ENCODE assay signal across 15 cellular contexts in the genomic region with DNA sequence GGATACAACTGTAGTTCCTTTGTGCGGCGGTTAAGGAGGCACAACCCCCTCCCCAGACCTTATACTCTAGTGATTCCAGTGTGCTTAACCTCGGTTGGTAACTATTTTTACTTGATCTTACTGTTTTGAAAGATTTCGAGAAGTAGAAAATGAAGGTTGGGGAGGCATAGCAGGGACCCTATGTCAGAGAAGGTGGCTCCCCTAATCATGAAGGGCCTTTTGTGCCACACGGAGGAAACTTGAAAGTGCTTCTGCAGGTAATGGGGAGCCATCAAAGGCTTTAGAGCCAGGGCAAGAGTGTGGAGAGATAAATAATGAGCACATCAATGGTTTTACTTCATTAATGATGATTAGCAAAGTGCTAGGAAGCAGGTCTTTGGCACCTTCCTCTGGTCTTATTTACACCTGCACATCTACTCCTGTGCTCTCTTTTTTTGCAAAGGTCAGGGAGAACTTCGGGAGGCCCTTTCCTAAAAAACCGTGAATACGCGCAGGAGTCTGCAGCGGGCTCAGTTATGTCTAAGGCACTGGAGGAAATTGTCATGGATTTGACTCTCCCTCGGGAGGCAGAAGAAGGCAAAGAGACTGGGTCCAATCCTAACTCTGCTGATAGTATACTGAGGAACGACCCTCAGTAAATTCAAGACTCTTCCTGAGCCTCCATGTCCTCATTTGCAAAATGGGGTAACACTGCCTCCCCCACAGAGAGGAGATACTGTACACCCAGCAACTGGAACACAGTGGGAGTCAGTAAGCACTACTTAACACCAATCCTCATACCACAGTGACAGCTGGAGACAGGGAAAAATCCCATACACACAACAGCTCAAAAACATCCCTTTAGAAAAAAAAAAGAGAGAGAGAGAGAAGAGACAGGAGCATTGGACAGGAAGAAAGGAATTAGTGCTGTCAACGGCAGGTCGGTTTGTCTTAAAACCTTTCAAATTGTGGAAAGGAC.
"Had no signal": no experiment of that assay in that cellular context is flagged by ENCODE, and none has a peak within 500 bp of the region (broad histone marks: within the 10 kb centered on the region; RNA-seq: fewer than 3 reads in every experiment).

No MANE protein-coding gene starts in this region.

- H2AFZ ChIP-seq: parathyroid adenoma had no signal

- H3K27me3 Mint-ChIP-seq: brain had no signal

- H3K27ac ChIP-seq: adrenal gland, foreskin keratinocyte, parathyroid adenoma had no signal

- H3K36me3 Mint-ChIP-seq: activated naive CD4-positive, alpha-beta T cell treated with anti-CD3 and anti-CD28 coated beads, Interleukin-2, amount 10 ng/mL, durations not matched to agents 7 days and 5 days; brain; stimulated activated naive B cell treated with anti-CD40 and anti-IgM and Interleukin-4, amounts not matched to agents 10 μg/mL and 1 μg/mL and 100 μg/mL, for 72 hours; WTC11 had no signal

- H3K4me3 Mint-ChIP-seq: activated naive CD4-positive, alpha-beta T cell treated with anti-CD3 and anti-CD28 coated beads, Interleukin-2, amount 10 ng/mL, durations not matched to agents 7 days and 5 days; stimulated activated naive B cell treated with anti-CD40 and anti-IgM and Interleukin-4, amounts not matched to agents 10 μg/mL and 1 μg/mL and 100 μg/mL, for 72 hours; T-helper 1 cell treated with Interleukin-12 subunit alpha and Interleukin-12 subunit beta and Interleukin-4 antibody, amounts not matched to agents 30 μg/mL and 1 μg/mL, for 36 hours; WTC11 had no signal

- H3K9me3 Mint-ChIP-seq: activated naive CD4-positive, alpha-beta T cell treated with anti-CD3 and anti-CD28 coated beads, Interleukin-2, amount 10 ng/mL, durations not matched to agents 7 days and 5 days; activated T-helper 2 cell treated with anti-CD3 and anti-CD28 coated beads, Interferon-gamma antibody, Interleukin-2, Interleukin-4, amounts not matched to agents 10 μg/mL and 5 μg/mL and 100 μg/mL, durations not matched to agents 14 hours and 24 hours and 36 hours; stimulated activated naive B cell treated with anti-CD40 and anti-IgM and Interleukin-4, amounts not matched to agents 10 μg/mL and 1 μg/mL and 100 μg/mL, for 72 hours; T-helper 1 cell treated with Interleukin-12 subunit alpha and Interleukin-12 subunit beta and Interleukin-4 antibody, amounts not matched to agents 30 μg/mL and 1 μg/mL, for 36 hours had no signal

- H3K27ac Mint-ChIP-seq: activated naive CD4-positive, alpha-beta T cell treated with anti-CD3 and anti-CD28 coated beads, Interleukin-2, amount 10 ng/mL, durations not matched to agents 7 days and 5 days; activated T-helper 2 cell treated with anti-CD3 and anti-CD28 coated beads, Interferon-gamma antibody, Interleukin-2, Interleukin-4, amounts not matched to agents 10 μg/mL and 5 μg/mL and 100 μg/mL, durations not matched to agents 14 hours and 24 hours and 36 hours; stimulated activated naive B cell treated with anti-CD40 and anti-IgM and Interleukin-4, amounts not matched to agents 10 μg/mL and 1 μg/mL and 100 μg/mL, for 72 hours; T-helper 1 cell treated with Interleukin-12 subunit alpha and Interleukin-12 subunit beta and Interleukin-4 antibody, amounts not matched to agents 30 μg/mL and 1 μg/mL, for 36 hours; WTC11 had no signal

- H3K4me3 ChIP-seq: adrenal gland, esophagus squamous epithelium, upper lobe of left lung had no signal

- H3K9me3 ChIP-seq: adrenal gland, esophagus squamous epithelium, upper lobe of left lung had no signal

- H3K4me1 Mint-ChIP-seq: activated naive CD4-positive, alpha-beta T cell treated with anti-CD3 and anti-CD28 coated beads, Interleukin-2, amount 10 ng/mL, durations not matched to agents 7 days and 5 days; stimulated activated naive B cell treated with anti-CD40 and anti-IgM and Interleukin-4, amounts not matched to agents 10 μg/mL and 1 μg/mL and 100 μg/mL, for 72 hours had no signal

- DNase-seq: activated CD4-positive, alpha-beta T cell treated with anti-CD3 and anti-CD28 coated beads, Interleukin-2, amount 50 U/mL, for 1 hour; activated naive CD4-positive, alpha-beta T cell treated with anti-CD3 and anti-CD28 coated beads, Interleukin-2, amount 10 ng/mL, durations not matched to agents 7 days and 5 days; activated T-cell treated with anti-CD3 and anti-CD28 coated beads for 4 hours; adrenal gland; esophagus squamous epithelium; mammary epithelial cell; stimulated activated CD4-positive, alpha-beta T cell treated with anti-CD3 and anti-CD28 coated beads, Interleukin-1b, Interleukin-23, amount 100 ng/mL, for 48 hours; stimulated activated naive B cell treated with anti-CD40 and anti-IgM and Interleukin-4, amounts not matched to agents 10 μg/mL and 1 μg/mL and 100 μg/mL, for 72 hours had no signal

- H3K9ac ChIP-seq: parathyroid adenoma had no signal

- H3K4me1 ChIP-seq: adrenal gland, parathyroid adenoma had no signal

- H3K36me3 ChIP-seq: adrenal gland, esophagus squamous epithelium, upper lobe of left lung had no signal

- H3K27me3 ChIP-seq: adrenal gland, esophagus squamous epithelium, foreskin keratinocyte, upper lobe of left lung had no signal

- H3K79me2 ChIP-seq: parathyroid adenoma had no signal
